In genomic region chr22:18983120-18983651, GRCh38 we compare ENCODE assay signal across 31 cellular contexts. TPM values are rescaled to one million over a fixed set of nuclear protein-coding genes. Genes with fewer than 3 reads are reported as not detected.
"Had no signal": no experiment of that assay in that cellular context is flagged by ENCODE, and none has a peak within 500 bp of the region (broad histone marks: within the 10 kb centered on the region; RNA-seq: fewer than 3 reads in every experiment).

No MANE protein-coding gene starts in this region.

- DNase-seq: activated CD4-positive, alpha-beta memory T cell treated with anti-CD3 and anti-CD28 coated beads for 36 hours; activated CD4-positive, alpha-beta T cell treated with anti-CD3 and anti-CD28 coated beads, Interleukin-2, amount 10 ng/mL, durations not matched to agents 24 days and 14 days; activated CD4-positive, CD25-positive, alpha-beta regulatory T cell treated with anti-CD3 and anti-CD28 coated beads, Interleukin-2, amount 50 U/mL, for 72 hours; activated CD8-positive, alpha-beta memory T cell treated with anti-CD3 and anti-CD28 coated beads, Interleukin-2, amount 50 U/mL, for 4 hours; activated gamma-delta T cell treated with Interleukin-2 at 50 U/mL for 16 hours; activated naive CD4-positive, alpha-beta T cell treated with anti-CD3 and anti-CD28 coated beads, Interleukin-2, amount 50 U/mL, for 16 hours; activated T-cell treated with anti-CD3 and anti-CD28 coated beads, Interleukin-2, amount 50 U/mL, for 1 hour; amygdala; colonic mucosa; effector CD8-positive, alpha-beta T cell; kidney; left colon; mesenchymal stem cell; natural killer cell; occipital lobe; SK-N-SH; small intestine; stimulated activated CD4-positive, alpha-beta T cell treated with anti-CD3 and anti-CD28 coated beads, Interleukin-1b, Interleukin-23, amount 100 ng/mL, for 48 hours; stimulated activated CD4-positive, alpha-beta T cell treated with anti-CD3 and anti-CD28 coated beads, Interleukin-4, amount 100 ng/mL, for 4 hours; stimulated activated CD8-positive, alpha-beta memory T cell treated with anti-CD3 and anti-CD28 coated beads, Interleukin-4, amount 100 ng/mL, for 48 hours; T-helper 2 cell; tibial artery had no signal

- H3K27ac Mint-ChIP-seq: activated CD4-positive, alpha-beta memory T cell treated with anti-CD3 and anti-CD28 coated beads for 36 hours; activated CD4-positive, alpha-beta T cell treated with anti-CD3 and anti-CD28 coated beads, Interleukin-2, amount 10 ng/mL, durations not matched to agents 24 days and 14 days; activated T-helper 1 cell treated with anti-CD3 and anti-CD28 coated beads, Interleukin-12 subunit alpha, Interleukin-12 subunit beta, Interleukin-2, Interleukin-4 antibody, amounts not matched to agents 30 ng/mL and 10 ng/mL and 1 ng/mL, durations not matched to agents 14 hours and 24 hours and 36 hours; natural killer cell; neural progenitor cell; stimulated activated memory B cell treated with anti-CD40 and anti-IgM and Interleukin-4, amounts not matched to agents 10 μg/mL and 1 μg/mL and 100 μg/mL, for 72 hours had no signal

- H3K27ac ChIP-seq: breast epithelium, colonic mucosa, hepatocyte, neural progenitor cell, suprapubic skin, tibial artery had no signal

- H3K36me3 Mint-ChIP-seq: activated CD4-positive, alpha-beta memory T cell treated with anti-CD3 and anti-CD28 coated beads for 36 hours; natural killer cell; stimulated activated memory B cell treated with anti-CD40 and anti-IgM and Interleukin-4, amounts not matched to agents 10 μg/mL and 1 μg/mL and 100 μg/mL, for 72 hours had no signal

- H3K4me3 ChIP-seq: breast epithelium, colonic mucosa, hepatocyte, neural progenitor cell, suprapubic skin, tibial artery had no signal

- H3K27me3 ChIP-seq: breast epithelium, colonic mucosa, hepatocyte, neural progenitor cell, tibial artery had no signal

- H3K9me3 Mint-ChIP-seq: activated CD4-positive, alpha-beta T cell treated with anti-CD3 and anti-CD28 coated beads, Interleukin-2, amount 10 ng/mL, durations not matched to agents 24 days and 14 days had no signal

- H3K4me1 ChIP-seq: breast epithelium, colonic mucosa, neural progenitor cell, suprapubic skin, tibial artery had no signal

- H3K9me3 ChIP-seq: colonic mucosa, SK-N-SH, suprapubic skin had no signal

- H3K27me3 Mint-ChIP-seq: activated CD4-positive, alpha-beta memory T cell treated with anti-CD3 and anti-CD28 coated beads for 36 hours; activated CD4-positive, alpha-beta T cell treated with anti-CD3 and anti-CD28 coated beads, Interleukin-2, amount 10 ng/mL, durations not matched to agents 24 days and 14 days had no signal

- H3K36me3 ChIP-seq: breast epithelium, colonic mucosa, neural progenitor cell, suprapubic skin, tibial artery had no signal

- H3K4me3 Mint-ChIP-seq: activated CD4-positive, alpha-beta memory T cell treated with anti-CD3 and anti-CD28 coated beads for 36 hours; activated CD4-positive, alpha-beta T cell treated with anti-CD3 and anti-CD28 coated beads, Interleukin-2, amount 10 ng/mL, durations not matched to agents 24 days and 14 days; activated T-helper 1 cell treated with anti-CD3 and anti-CD28 coated beads, Interleukin-12 subunit alpha, Interleukin-12 subunit beta, Interleukin-2, Interleukin-4 antibody, amounts not matched to agents 30 ng/mL and 10 ng/mL and 1 ng/mL, durations not matched to agents 14 hours and 24 hours and 36 hours; natural killer cell; neural progenitor cell; stimulated activated memory B cell treated with anti-CD40 and anti-IgM and Interleukin-4, amounts not matched to agents 10 μg/mL and 1 μg/mL and 100 μg/mL, for 72 hours had no signal

- ATAC-seq: left colon; natural killer cell; sciatic nerve; stimulated activated memory B cell treated with anti-CD40 and anti-IgM and Interleukin-4, amounts not matched to agents 10 μg/mL and 1 μg/mL and 100 μg/mL, for 72 hours had no signal

- H3K4me1 Mint-ChIP-seq: activated CD4-positive, alpha-beta T cell treated with anti-CD3 and anti-CD28 coated beads, Interleukin-2, amount 10 ng/mL, durations not matched to agents 24 days and 14 days; natural killer cell; neural progenitor cell; stimulated activated memory B cell treated with anti-CD40 and anti-IgM and Interleukin-4, amounts not matched to agents 10 μg/mL and 1 μg/mL and 100 μg/mL, for 72 hours had no signal

RNA-seq across cellular contexts. Expression of gene PRODH, which starts 47.1 kb away (rescaled TPM):
- total RNA-seq: dermis microvascular lymphatic vessel endothelial cell, mononuclear cell, natural killer cell had no signal
